12 cellular contexts compared by ENCODE assay signal in the genomic region with DNA sequence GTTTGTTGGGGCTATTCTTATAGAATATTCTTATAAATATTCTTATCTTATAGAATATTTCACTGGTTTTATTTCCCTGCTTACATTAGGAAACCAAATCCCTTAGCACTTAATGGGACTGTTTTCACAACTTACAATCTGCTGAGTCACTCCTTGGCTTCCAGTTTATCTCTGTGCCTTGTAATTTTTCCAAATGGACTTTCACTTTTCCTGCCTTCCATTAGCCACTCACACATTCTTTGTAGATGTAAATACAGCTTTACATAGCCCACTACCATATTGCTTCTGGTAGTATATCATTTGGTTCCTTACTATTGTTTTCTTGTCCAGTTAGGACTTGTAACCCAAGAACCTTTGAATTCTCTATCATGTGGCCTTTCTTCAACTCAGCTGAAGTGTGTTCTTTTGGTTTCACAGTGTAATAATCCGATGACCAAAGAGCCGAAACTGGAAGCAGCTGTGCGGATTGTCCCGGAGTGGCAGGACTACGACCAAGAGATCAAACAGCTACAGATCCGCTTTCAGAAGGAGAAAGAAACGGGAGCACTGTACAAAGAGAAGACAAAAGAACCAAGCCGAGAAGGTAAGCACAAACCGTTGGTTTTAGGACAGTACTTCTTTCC.
DNase-seq lines count a peak whose midpoint lies in the region; ATAC-seq and TF ChIP-seq lines count a peak whose summit lies in the region.
"Had no signal": no experiment of that assay in that cellular context is flagged by ENCODE, and none has a peak within 500 bp of the region (broad histone marks: within the 10 kb centered on the region; RNA-seq: fewer than 3 reads in every experiment).

No MANE protein-coding gene starts in this region.

- peak overlapping the region; percentile 62 for H3K27ac ChIP-seq in A673 (ENCODE audit: low read depth, low read length, poor library complexity, severe bottlenecking)
- H3K27ac ChIP-seq in HCT116 (ENCODE audit: low read depth, low read length): peak overlapping the region; percentile 10; the same call in 1 of the 2 replicates
- H3K27ac ChIP-seq: prostate gland had no signal

- no peak for ATAC-seq in HCT116
- no peak for ATAC-seq in stimulated activated naive CD8-positive, alpha-beta T cell treated with anti-CD3 and anti-CD28 coated beads, Interleukin-15, amount 100 ng/mL, for 72 hours
- ATAC-seq in HG03469 (IDR thresholded peaks at IDR 0.05; ENCODE audit: unreplicated experiment): no peak

- no peak overlapping the region for H3K4me3 Mint-ChIP-seq in stimulated activated naive CD8-positive, alpha-beta T cell treated with anti-CD3 and anti-CD28 coated beads, Interleukin-15, amount 100 ng/mL, for 72 hours
- H3K4me3 Mint-ChIP-seq in T-helper 2 cell treated with Interferon-gamma antibody and Interleukin-4, amounts not matched to agents 5 μg/mL and 100 μg/mL, for 36 hours: no peak overlapping the region

- TF ChIP-seq RAD21 in HCT116 (IDR thresholded peaks at IDR 0.05; ENCODE audit: low read depth): no peak

- H3K36me3 Mint-ChIP-seq in T-helper 2 cell treated with Interferon-gamma antibody and Interleukin-4, amounts not matched to agents 5 μg/mL and 100 μg/mL, for 36 hours (ENCODE audit: low read depth): peaks cover 65% of the 10 kb centered on the region

- no peak overlapping the region for H3K9ac ChIP-seq in HCT116 (ENCODE audit: low read length)

- intact Hi-C loops in A673 (cut with micrococcal nuclease; ENCODE audit: unreplicated experiment) (no loop called here), HCT116 (cut with micrococcal nuclease) (no loop called here)

- DNase-seq in A673 (ENCODE audit: low spot score) (peak; percentile 37), HCT116 (ENCODE audit: low read depth, low spot score) (no peak), dermis blood vessel endothelial cell (peak; percentile 56), medulla oblongata (ENCODE audit: extremely low spot score) (peak; percentile 57), NCI-H345 (lab: John Stamatoyannopoulos, UW) (no peak)
- DNase-seq in stimulated activated naive CD8-positive, alpha-beta T cell treated with anti-CD3 and anti-CD28 coated beads, Interleukin-15, amount 100 ng/mL, for 72 hours: no peak
- no peak for DNase-seq in T-helper 2 cell treated with Interferon-gamma antibody and Interleukin-4, amounts not matched to agents 5 μg/mL and 100 μg/mL, for 36 hours (ENCODE audit: low spot score)
- DNase-seq: NCI-H146, T-helper 2 cell had no signal

- H3K9me3 ChIP-seq in A673 (ENCODE audit: low read depth, low read length, poor library complexity, severe bottlenecking) (no peaks in the 10 kb centered on the region), HCT116 (ENCODE audit: control insufficient read depth in 1 of 2, insufficient read depth in 1 of 2, low read depth in 1 of 2, low read length in 2 of 2) (no peaks in the 10 kb centered on the region)
- H3K9me3 ChIP-seq: prostate gland had no signal

- H3K27ac Mint-ChIP-seq in stimulated activated naive CD8-positive, alpha-beta T cell treated with anti-CD3 and anti-CD28 coated beads, Interleukin-15, amount 100 ng/mL, for 72 hours: no peak overlapping the region
- H3K27ac Mint-ChIP-seq in T-helper 2 cell treated with Interferon-gamma antibody and Interleukin-4, amounts not matched to agents 5 μg/mL and 100 μg/mL, for 36 hours: no peak overlapping the region

- no peaks in the 10 kb centered on the region for H3K4me1 Mint-ChIP-seq in stimulated activated naive CD8-positive, alpha-beta T cell treated with anti-CD3 and anti-CD28 coated beads, Interleukin-15, amount 100 ng/mL, for 72 hours
- peaks cover 4% of the 10 kb centered on the region for H3K4me1 Mint-ChIP-seq in T-helper 2 cell treated with Interferon-gamma antibody and Interleukin-4, amounts not matched to agents 5 μg/mL and 100 μg/mL, for 36 hours (ENCODE audit: low read depth)

- H3K27me3 ChIP-seq in A673 (replicated peaks; ENCODE audit: insufficient read depth, low read depth, low read length, poor library complexity) (no peaks in the 10 kb centered on the region), HCT116 (ENCODE audit: insufficient read depth, low read length) (no peaks in the 10 kb centered on the region)

- TF ChIP-seq POLR2A in HCT116 (IDR thresholded peaks at IDR 0.05; ENCODE audit: borderline replicate concordance, extremely low read depth, insufficient read depth, insufficient read length): no peak

- no peaks in the 10 kb centered on the region for H3K9me2 ChIP-seq in HCT116 (ENCODE audit: insufficient read depth)

- RAD21 ChIA-PET in HCT116 (lab: Charles Lee; ENCODE audit: low non-redundant PET in 1 of 2, low total read pairs in 2 of 2, uncharacterized antibody in 2 of 2, unreplicated experiment in 2 of 2): no interaction called here

- H4K20me1 ChIP-seq in HCT116 (ENCODE audit: insufficient read depth): peaks cover 4% of the 10 kb centered on the region; the same call in 1 of the 2 replicates

- H3K27me3 Mint-ChIP-seq in stimulated activated naive CD8-positive, alpha-beta T cell treated with anti-CD3 and anti-CD28 coated beads, Interleukin-15, amount 100 ng/mL, for 72 hours: no peaks in the 10 kb centered on the region
- H3K27me3 Mint-ChIP-seq in T-helper 2 cell treated with Interferon-gamma antibody and Interleukin-4, amounts not matched to agents 5 μg/mL and 100 μg/mL, for 36 hours (ENCODE audit: low read depth): no peaks in the 10 kb centered on the region

- no peaks in the 10 kb centered on the region for H3K79me2 ChIP-seq in HCT116 (ENCODE audit: insufficient read depth, low read length)

- CTCF ChIA-PET in A673 (lab: Charles Lee) (no interaction called here), HCT116 (lab: Charles Lee) (interaction anchor here (2.0 kb wide), 1 partner anchor 8 kb away, joined by 5 read pairs; no protein-coding TSS in a partner anchor)

- no peak overlapping the region for H2AFZ ChIP-seq in HCT116 (ENCODE audit: low read depth, low read length, poor library complexity, severe bottlenecking)

- POLR2A ChIA-PET in A673 (lab: Charles Lee; ENCODE audit: low non-redundant PET) (no interaction called here), HCT116 (lab: Charles Lee) (no interaction called here)

- no peak overlapping the region for H3K4me3 ChIP-seq in A673 (ENCODE audit: low read depth, low read length, poor library complexity, severe bottlenecking)
- no peak overlapping the region for H3K4me3 ChIP-seq in HCT116 (replicated peaks in 1 of 2; ENCODE audit: low read depth in 1 of 2, low read length in 2 of 2)
- H3K4me3 ChIP-seq: prostate gland had no signal

- BruUV-seq in A673 (replicated peaks; lab: Mats Ljungman, UMichigan) (no TSS peak), HCT116 (replicated peaks; lab: Mats Ljungman, UMichigan) (no TSS peak)

- H3K9me3 Mint-ChIP-seq in stimulated activated naive CD8-positive, alpha-beta T cell treated with anti-CD3 and anti-CD28 coated beads, Interleukin-15, amount 100 ng/mL, for 72 hours: no peaks in the 10 kb centered on the region
- no peaks in the 10 kb centered on the region for H3K9me3 Mint-ChIP-seq in T-helper 2 cell treated with Interferon-gamma antibody and Interleukin-4, amounts not matched to agents 5 μg/mL and 100 μg/mL, for 36 hours
- H3K9me3 Mint-ChIP-seq: activated T-helper 2 cell treated with anti-CD3 and anti-CD28 coated beads, Interferon-gamma antibody, Interleukin-2, Interleukin-4, amounts not matched to agents 10 μg/mL and 5 μg/mL and 100 μg/mL, durations not matched to agents 14 hours and 24 hours and 36 hours had no signal

- H3K4me1 ChIP-seq in A673 (ENCODE audit: insufficient read depth, low read length, poor library complexity, severe bottlenecking) (peaks cover 9% of the 10 kb centered on the region), HCT116 (ENCODE audit: control insufficient read depth in 1 of 2, insufficient read depth in 2 of 2, low read length in 2 of 2) (no peaks in the 10 kb centered on the region)
- H3K4me1 ChIP-seq: prostate gland had no signal

- H3K36me3 ChIP-seq in A673 (ENCODE audit: insufficient read depth, low read length, poor library complexity, severe bottlenecking): peaks cover 40% of the 10 kb centered on the region
- peaks cover 29% of the 10 kb centered on the region in 2 experiments for H3K36me3 ChIP-seq in HCT116 (ENCODE audit: control insufficient read depth in 1 of 2, insufficient read depth in 2 of 2, low read length in 2 of 2)

- TF ChIP-seq CTCF in A673 (conservative IDR thresholded peaks at IDR 0.05; ENCODE audit: low read depth, low read length) (no peak), HCT116 (IDR thresholded peaks at IDR 0.05 in 2 of 3, conservative IDR thresholded peaks at IDR 0.05 in 1 of 3; ENCODE audit: borderline replicate concordance in 1 of 3, insufficient read depth in 1 of 3, low read depth in 2 of 3, low read length in 2 of 3) (no peak)

- H3K4me2 ChIP-seq in HCT116 (ENCODE audit: low read length): no peak overlapping the region

TF ChIP-seq in HCT116, 20 proteins besides CTCF, POLR2A, EP300 and RAD21 (continues in another document):
- TF ChIP-seq SP1 (IDR thresholded peaks at IDR 0.05; ENCODE audit: low read depth) (no peak), EZH2 (IDR thresholded peaks at IDR 0.05) (no peak), EZH2phosphoT487 (IDR thresholded peaks at IDR 0.05; ENCODE audit: borderline replicate concordance) (no peak), SIN3A (IDR thresholded peaks at IDR 0.05; ENCODE audit: low read depth) (no peak), ZFX (IDR thresholded peaks at IDR 0.05) (no peak), TCF7L2 (IDR thresholded peaks at IDR 0.05; ENCODE audit: borderline replicate concordance, extremely low read depth, insufficient read depth, insufficient read length) (no peak), SRF (IDR thresholded peaks at IDR 0.05; ENCODE audit: low read depth) (no peak), YY1 (IDR thresholded peaks at IDR 0.05; ENCODE audit: extremely low read depth, insufficient replicate concordance, low read depth, low read length) (no peak)
- TF ChIP-seq, protein P1, sequence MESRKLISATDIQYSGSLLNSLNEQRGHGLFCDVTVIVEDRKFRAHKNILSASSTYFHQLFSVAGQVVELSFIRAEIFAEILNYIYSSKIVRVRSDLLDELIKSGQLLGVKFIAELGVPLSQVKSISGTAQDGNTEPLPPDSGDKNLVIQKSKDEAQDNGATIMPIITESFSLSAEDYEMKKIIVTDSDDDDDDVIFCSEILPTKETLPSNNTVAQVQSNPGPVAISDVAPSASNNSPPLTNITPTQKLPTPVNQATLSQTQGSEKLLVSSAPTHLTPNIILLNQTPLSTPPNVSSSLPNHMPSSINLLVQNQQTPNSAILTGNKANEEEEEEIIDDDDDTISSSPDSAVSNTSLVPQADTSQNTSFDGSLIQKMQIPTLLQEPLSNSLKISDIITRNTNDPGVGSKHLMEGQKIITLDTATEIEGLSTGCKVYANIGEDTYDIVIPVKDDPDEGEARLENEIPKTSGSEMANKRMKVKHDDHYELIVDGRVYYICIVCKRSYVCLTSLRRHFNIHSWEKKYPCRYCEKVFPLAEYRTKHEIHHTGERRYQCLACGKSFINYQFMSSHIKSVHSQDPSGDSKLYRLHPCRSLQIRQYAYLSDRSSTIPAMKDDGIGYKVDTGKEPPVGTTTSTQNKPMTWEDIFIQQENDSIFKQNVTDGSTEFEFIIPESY (IDR thresholded peaks at IDR 0.05; ENCODE audit: extremely low read depth, insufficient replicate concordance, low read length): no peak

Comparison
In these comparisons a context has a peak if more than half of its experiments do, and no peak if none do; other contexts are left out.
1. DNase-seq: peak in A673 (single experiment), dermis blood vessel endothelial cell (single experiment) and medulla oblongata (single experiment); none in HCT116 (single experiment), NCI-H345 (single experiment), stimulated activated naive CD8-positive, alpha-beta T cell treated with anti-CD3 and anti-CD28 coated beads, Interleukin-15, amount 100 ng/mL, for 72 hours (0 of 2) and T-helper 2 cell treated with Interferon-gamma antibody and Interleukin-4, amounts not matched to agents 5 μg/mL and 100 μg/mL, for 36 hours (single experiment).